11 cellular contexts compared by ENCODE assay signal in the genomic region with DNA sequence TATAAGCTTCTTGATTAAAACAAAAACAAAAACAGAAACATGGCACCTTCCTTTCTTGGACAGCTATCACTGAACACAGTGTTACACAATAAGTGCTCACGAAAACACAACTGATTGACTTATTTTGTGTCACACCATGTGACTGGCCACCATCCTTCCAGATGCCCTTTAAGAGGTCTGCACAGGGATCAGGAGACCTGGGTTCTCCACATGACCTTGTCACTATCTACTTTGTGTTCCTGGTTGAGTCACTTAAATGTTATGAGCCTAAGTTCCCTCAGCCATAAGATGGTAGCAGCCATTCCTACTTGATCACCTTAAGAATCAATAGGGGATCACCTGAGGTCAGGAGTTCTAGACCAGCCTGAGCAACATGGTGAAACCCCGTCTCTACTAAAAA.
"Had no signal": no experiment of that assay in that cellular context is flagged by ENCODE, and none has a peak within 500 bp of the region (broad histone marks: within the 10 kb centered on the region; RNA-seq: fewer than 3 reads in every experiment).

No MANE protein-coding gene starts in this region.

- H3K36me3 ChIP-seq: ovary, tibial nerve had no signal

- ATAC-seq: activated CD8-positive, alpha-beta T cell treated with anti-CD3 and anti-CD28 coated beads, Interleukin-2, amount 10 ng/mL, durations not matched to agents 7 days and 5 days; activated T-helper 17 cell treated with anti-CD3 and anti-CD28 coated beads, Interleukin-2, amount 50 U/mL, for 72 hours; body of pancreas had no signal

- H3K4me3 Mint-ChIP-seq: activated CD8-positive, alpha-beta T cell treated with anti-CD3 and anti-CD28 coated beads, Interleukin-2, amount 10 ng/mL, durations not matched to agents 7 days and 5 days; activated naive CD4-positive, alpha-beta T cell treated with anti-CD3 and anti-CD28 coated beads, Interleukin-2, amount 10 ng/mL, durations not matched to agents 7 days and 5 days; activated T-helper 17 cell treated with anti-CD3 and anti-CD28 coated beads, Interleukin-2, amount 50 U/mL, for 72 hours; dendritic cell treated with granulocyte-macrophage colony-stimulating factor and Interleukin-4, amounts not matched to agents 40 ng/mL and 50 ng/mL, for 4 days had no signal

- H3K27me3 ChIP-seq: body of pancreas, ovary, tibial nerve had no signal

- DNase-seq: activated CD4-positive, alpha-beta T cell treated with anti-CD3 and anti-CD28 coated beads for 48 hours; activated CD8-positive, alpha-beta memory T cell treated with anti-CD3 and anti-CD28 coated beads, Interleukin-2, amount 50 U/mL, for 48 hours; activated CD8-positive, alpha-beta T cell treated with anti-CD3 and anti-CD28 coated beads, Interleukin-2, amount 10 ng/mL, durations not matched to agents 7 days and 5 days; activated naive CD4-positive, alpha-beta T cell treated with anti-CD3 and anti-CD28 coated beads, Interleukin-2, amount 10 ng/mL, durations not matched to agents 7 days and 5 days; body of pancreas; ovary; stimulated activated CD4-positive, alpha-beta T cell treated with anti-CD3 and anti-CD28 coated beads, Interleukin-4, amount 100 ng/mL, for 4 hours had no signal

- H3K36me3 Mint-ChIP-seq: activated naive CD4-positive, alpha-beta T cell treated with anti-CD3 and anti-CD28 coated beads, Interleukin-2, amount 10 ng/mL, durations not matched to agents 7 days and 5 days had no signal

- H3K9me3 ChIP-seq: body of pancreas, ovary, tibial nerve had no signal

- H3K27ac ChIP-seq: ovary, VCaP had no signal

- H3K9me3 Mint-ChIP-seq: activated naive CD4-positive, alpha-beta T cell treated with anti-CD3 and anti-CD28 coated beads, Interleukin-2, amount 10 ng/mL, durations not matched to agents 7 days and 5 days; activated T-helper 17 cell treated with anti-CD3 and anti-CD28 coated beads, Interleukin-2, amount 50 U/mL, for 72 hours; dendritic cell treated with granulocyte-macrophage colony-stimulating factor and Interleukin-4, amounts not matched to agents 40 ng/mL and 50 ng/mL, for 4 days had no signal

- H3K4me3 ChIP-seq: body of pancreas, ovary, tibial nerve had no signal

- H3K27me3 Mint-ChIP-seq: activated naive CD4-positive, alpha-beta T cell treated with anti-CD3 and anti-CD28 coated beads, Interleukin-2, amount 10 ng/mL, durations not matched to agents 7 days and 5 days; activated T-helper 17 cell treated with anti-CD3 and anti-CD28 coated beads, Interleukin-2, amount 50 U/mL, for 72 hours had no signal

- H3K27ac Mint-ChIP-seq: activated naive CD4-positive, alpha-beta T cell treated with anti-CD3 and anti-CD28 coated beads, Interleukin-2, amount 10 ng/mL, durations not matched to agents 7 days and 5 days; activated T-helper 17 cell treated with anti-CD3 and anti-CD28 coated beads, Interleukin-2, amount 50 U/mL, for 72 hours; dendritic cell treated with granulocyte-macrophage colony-stimulating factor and Interleukin-4, amounts not matched to agents 40 ng/mL and 50 ng/mL, for 4 days had no signal
